8 cellular contexts compared by ENCODE assay signal in genomic region chr11:72812968-72813739, GRCh38. TPM values are rescaled to one million over a fixed set of nuclear protein-coding genes. Genes with fewer than 3 reads are reported as not detected.
A peak's percentile ranks its signal among the peaks of the same experiment; 100 is the strongest.
DNase-seq lines count a peak whose midpoint lies in the region; ATAC-seq and TF ChIP-seq lines count a peak whose summit lies in the region.

No MANE protein-coding gene starts in this region.

- DNase-seq in CD4-positive, CD25-positive, alpha-beta regulatory T cell: peak; percentile 44 to 78 (median 52)
- DNase-seq in MM.1S (peak; percentile 84), T-helper 9 cell (peak; percentile 46), astrocyte of the spinal cord (ENCODE audit: low read depth, low spot score) (peak; percentile 39), iris pigment epithelial cell (ENCODE audit: low read depth) (peak; percentile 75)
- DNase-seq in stimulated activated CD4-positive, alpha-beta T cell treated with anti-CD3 and anti-CD28 coated beads, Interleukin-2, amount 100 ng/mL, for 4 hours (ENCODE audit: low read depth): peak; percentile 50

- no peaks in the 10 kb centered on the region for H3K27me3 ChIP-seq in CD4-positive, CD25-positive, alpha-beta regulatory T cell (ENCODE audit: control insufficient read depth, insufficient read depth, low read length)
- H3K27me3 ChIP-seq in MM.1S (replicated peaks; ENCODE audit: insufficient read depth, low read length): no peaks in the 10 kb centered on the region

- peaks cover 13% of the 10 kb centered on the region for H3K36me3 ChIP-seq in CD4-positive, CD25-positive, alpha-beta regulatory T cell (ENCODE audit: control insufficient read depth, insufficient read depth, low read length)
- H3K36me3 ChIP-seq in MM.1S (replicated peaks; ENCODE audit: insufficient read depth, low read length): no peaks in the 10 kb centered on the region; the same call in 1 of the 2 replicates

- ATAC-seq in CD4-positive, CD25-positive, alpha-beta regulatory T cell (ENCODE audit: low read depth in 2 of 2): peak in 1 of 2 donors; percentile 17
- ATAC-seq in GM21381 (IDR thresholded peaks at IDR 0.05; ENCODE audit: unreplicated experiment): peak; percentile 29
- ATAC-seq in HG02884 (IDR thresholded peaks at IDR 0.05; ENCODE audit: unreplicated experiment): no peak

- TF ChIP-seq CTCF in MM.1S (IDR thresholded peaks at IDR 0.05; ENCODE audit: low read length): peak; percentile 78
- TF ChIP-seq CTCF in astrocyte of the spinal cord (IDR thresholded peaks at IDR 0.05; ENCODE audit: low read depth, low read length): peak; percentile 73

- H3K4me2 ChIP-seq in MM.1S (ENCODE audit: low read depth, low read length): peak overlapping the region; percentile 98

- in situ Hi-C loops in astrocyte of the spinal cord (cut with HindIII; ENCODE audit: low sequenced_read_pairs): no loop called here

- peaks cover 29% of the 10 kb centered on the region for H3F3A ChIP-seq in MM.1S (ENCODE audit: insufficient read depth, low read length)

- peaks cover 39% of the 10 kb centered on the region for H3K4me1 ChIP-seq in CD4-positive, CD25-positive, alpha-beta regulatory T cell (ENCODE audit: control insufficient read depth, insufficient read depth, low read length, poor library complexity, severe bottlenecking)
- H3K4me1 ChIP-seq in MM.1S (ENCODE audit: low read length): peaks cover 11% of the 10 kb centered on the region

- peaks cover 0 to 58% (median 31%) of the 10 kb centered on the region in 4 donors for H3K4me1 Mint-ChIP-seq in CD4-positive, CD25-positive, alpha-beta regulatory T cell

- no peaks in the 10 kb centered on the region for H4K20me1 ChIP-seq in MM.1S (ENCODE audit: insufficient read depth, low read length)

- peak overlapping the region; percentile 96 to 100 (median 99) for H3K4me3 Mint-ChIP-seq in CD4-positive, CD25-positive, alpha-beta regulatory T cell

- peaks cover 57% of the 10 kb centered on the region for H3K79me2 ChIP-seq in MM.1S (ENCODE audit: low read length)

- H3K27me3 Mint-ChIP-seq in CD4-positive, CD25-positive, alpha-beta regulatory T cell: peaks cover 5% of the 10 kb centered on the region

- no peaks in the 10 kb centered on the region for H3K9me3 ChIP-seq in CD4-positive, CD25-positive, alpha-beta regulatory T cell (ENCODE audit: control insufficient read depth in 2 of 2, low read length in 2 of 2)
- no peaks in the 10 kb centered on the region for H3K9me3 ChIP-seq in MM.1S (replicated peaks; ENCODE audit: insufficient read depth, low read length)

- peak overlapping the region; percentile 97 for H3K9ac ChIP-seq in MM.1S (ENCODE audit: low read length)

- peak overlapping the region; percentile 90 for H3K4me3 ChIP-seq in CD4-positive, CD25-positive, alpha-beta regulatory T cell (ENCODE audit: low read depth, low read length)
- H3K4me3 ChIP-seq in MM.1S (ENCODE audit: low read length) (peak overlapping the region; percentile 96), astrocyte of the spinal cord (ENCODE audit: low read depth, low read length) (peak overlapping the region; percentile 83)

- H3K9me2 ChIP-seq in MM.1S (replicated peaks; ENCODE audit: insufficient read depth, low read length): no peaks in the 10 kb centered on the region

- H3K27ac ChIP-seq in CD4-positive, CD25-positive, alpha-beta regulatory T cell (ENCODE audit: insufficient read depth, low read length, poor library complexity, severe bottlenecking): peak overlapping the region; percentile 99
- H3K27ac ChIP-seq in MM.1S (ENCODE audit: low read length): peak overlapping the region; percentile 98

- no peaks in the 10 kb centered on the region for H3K9me3 Mint-ChIP-seq in CD4-positive, CD25-positive, alpha-beta regulatory T cell

- peak overlapping the region; percentile 96 to 99 (median 99) for H3K27ac Mint-ChIP-seq in CD4-positive, CD25-positive, alpha-beta regulatory T cell

- peaks cover 18% of the 10 kb centered on the region for H3K36me3 Mint-ChIP-seq in CD4-positive, CD25-positive, alpha-beta regulatory T cell

- peak overlapping the region; percentile 31 for H2AFZ ChIP-seq in MM.1S (ENCODE audit: low read length)

RNA-seq across cellular contexts. Expression of gene ATG16L2, which starts 1.1 kb away (rescaled TPM):
- total RNA-seq in CD4-positive, CD25-positive, alpha-beta regulatory T cell: 89.9 TPM
- 10 to 100 TPM in 2 of 4 donors, 1 to 10 TPM in 2; 6.7 to 13.3 (median 9.3) TPM for polyA plus RNA-seq in CD4-positive, CD25-positive, alpha-beta regulatory T cell

RNA-seq across cellular contexts. Expression of gene STARD10, which starts 19.3 kb away (rescaled TPM):
- 11.2 TPM for total RNA-seq in CD4-positive, CD25-positive, alpha-beta regulatory T cell
- 10 to 100 TPM; 13.6 to 16.8 (median 14.0) TPM for polyA plus RNA-seq in CD4-positive, CD25-positive, alpha-beta regulatory T cell
